Comparison of ENCODE assay signal across 14 cellular contexts in the genomic region with DNA sequence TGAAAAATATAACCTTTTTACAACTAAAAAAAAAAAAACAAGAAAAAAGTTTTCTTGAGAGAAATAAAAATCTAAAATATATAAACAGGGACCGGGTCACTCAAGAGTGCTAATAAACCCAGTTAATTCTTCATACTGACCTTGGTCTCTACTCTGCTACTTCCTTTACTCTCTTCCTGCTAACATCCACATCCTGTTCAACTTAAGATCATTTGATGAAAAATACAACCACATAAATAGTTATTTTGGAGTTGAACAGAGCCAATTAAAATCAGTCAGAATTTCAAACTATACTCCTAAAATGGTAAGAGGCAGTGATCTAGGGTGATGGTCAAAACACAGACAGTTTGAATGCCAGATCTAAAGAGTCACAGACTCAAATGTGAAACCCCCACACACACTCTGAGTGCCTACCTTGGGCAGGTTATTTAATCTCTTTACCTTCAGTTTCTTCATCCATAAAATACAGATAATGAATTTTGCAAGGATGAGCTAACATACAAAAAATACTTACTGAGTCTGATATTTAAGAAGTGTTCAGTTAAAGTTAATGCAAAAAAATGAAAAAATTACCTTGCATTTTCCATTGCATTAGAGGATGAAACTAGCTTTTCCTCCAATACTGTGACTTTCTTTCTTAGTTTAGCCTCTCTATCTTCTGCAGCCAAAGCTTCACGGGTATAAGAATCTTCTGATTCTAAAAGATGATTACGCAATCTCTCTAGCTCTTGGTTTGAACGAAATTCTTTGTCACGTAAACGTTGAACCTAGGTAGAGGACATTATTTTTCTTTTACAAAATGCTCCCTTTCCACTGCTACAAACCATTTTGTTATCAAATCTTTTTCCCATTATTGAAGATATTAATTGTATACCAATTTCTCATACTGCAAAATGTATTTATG. TPM values are rescaled to one million over a fixed set of nuclear protein-coding genes. Genes with fewer than 3 reads are reported as not detected.
DNase-seq lines count a peak whose midpoint lies in the region; ATAC-seq lines count a peak whose summit lies in the region.
"Had no signal": no experiment of that assay in that cellular context is flagged by ENCODE, and none has a peak within 500 bp of the region (broad histone marks: within the 10 kb centered on the region; RNA-seq: fewer than 3 reads in every experiment).

No MANE protein-coding gene starts in this region.

- H3K27me3 Mint-ChIP-seq in activated CD4-positive, alpha-beta T cell treated with anti-CD3 and anti-CD28 coated beads, Interleukin-2, amount 10 ng/mL, durations not matched to agents 24 days and 14 days = no peaks in the 10 kb centered on the region
- H3K27me3 Mint-ChIP-seq in activated naive CD8-positive, alpha-beta T cell treated with anti-CD3 and anti-CD28 coated beads, Interleukin-2, amount 10 ng/mL, durations not matched to agents 7 days and 5 days = no peaks in the 10 kb centered on the region
- no peaks in the 10 kb centered on the region for H3K27me3 Mint-ChIP-seq in naive thymus-derived CD8-positive, alpha-beta T cell

- ATAC-seq in activated naive CD8-positive, alpha-beta T cell treated with anti-CD3 and anti-CD28 coated beads, Interleukin-2, amount 10 ng/mL, durations not matched to agents 7 days and 5 days (ENCODE audit: low read depth) = peak; percentile 76
- peak; percentile 58 to 60 for ATAC-seq in naive thymus-derived CD8-positive, alpha-beta T cell

- intact Hi-C loops in activated CD4-positive, alpha-beta T cell treated with anti-CD3 and anti-CD28 coated beads, Interleukin-2, amount 10 ng/mL, durations not matched to agents 24 days and 14 days (cut with micrococcal nuclease) = loop anchor here (10.0 kb wide), 1 partner anchor 344 kb away; no protein-coding TSS in a partner anchor

- peaks cover 43% of the 10 kb centered on the region for H3K36me3 Mint-ChIP-seq in activated CD4-positive, alpha-beta T cell treated with anti-CD3 and anti-CD28 coated beads, Interleukin-2, amount 10 ng/mL, durations not matched to agents 24 days and 14 days (ENCODE audit: low read depth)
- peaks cover 26% of the 10 kb centered on the region for H3K36me3 Mint-ChIP-seq in activated naive CD8-positive, alpha-beta T cell treated with anti-CD3 and anti-CD28 coated beads, Interleukin-2, amount 10 ng/mL, durations not matched to agents 7 days and 5 days
- peaks cover under 1 to 28% (median 3%) of the 10 kb centered on the region in 3 donors for H3K36me3 Mint-ChIP-seq in naive thymus-derived CD8-positive, alpha-beta T cell

- peak overlapping the region; percentile 64 for H3K27ac Mint-ChIP-seq in activated CD4-positive, alpha-beta T cell treated with anti-CD3 and anti-CD28 coated beads, Interleukin-2, amount 10 ng/mL, durations not matched to agents 24 days and 14 days
- peak overlapping the region; percentile 85 for H3K27ac Mint-ChIP-seq in activated naive CD8-positive, alpha-beta T cell treated with anti-CD3 and anti-CD28 coated beads, Interleukin-2, amount 10 ng/mL, durations not matched to agents 7 days and 5 days
- H3K27ac Mint-ChIP-seq in naive thymus-derived CD8-positive, alpha-beta T cell = peak overlapping the region; percentile 41 to 95 (median 87)

- peak overlapping the region; percentile 57 for H3K4me3 Mint-ChIP-seq in activated CD4-positive, alpha-beta T cell treated with anti-CD3 and anti-CD28 coated beads, Interleukin-2, amount 10 ng/mL, durations not matched to agents 24 days and 14 days
- H3K4me3 Mint-ChIP-seq in activated naive CD8-positive, alpha-beta T cell treated with anti-CD3 and anti-CD28 coated beads, Interleukin-2, amount 10 ng/mL, durations not matched to agents 7 days and 5 days = peak overlapping the region; percentile 77
- peak overlapping the region; percentile 16 to 81 (median 62) for H3K4me3 Mint-ChIP-seq in naive thymus-derived CD8-positive, alpha-beta T cell

- DNase-seq in activated CD4-positive, alpha-beta T cell treated with anti-CD3 and anti-CD28 coated beads, Interleukin-2, amount 10 ng/mL, durations not matched to agents 24 days and 14 days = no peak
- no peak for DNase-seq in activated CD4-positive, alpha-beta T cell treated with anti-CD3 and anti-CD28 coated beads, Interleukin-2, amount 50 U/mL, for 48 hours
- DNase-seq in Jurkat, Clone E6-1 (ENCODE audit: low read depth, low spot score) = peak; percentile 28
- DNase-seq in activated naive CD8-positive, alpha-beta T cell treated with anti-CD3 and anti-CD28 coated beads, Interleukin-2, amount 10 ng/mL, durations not matched to agents 7 days and 5 days = no peak
- no peak for DNase-seq in naive thymus-derived CD8-positive, alpha-beta T cell
- DNase-seq in mesenteric fat pad (ENCODE audit: low spot score) (no peak), occipital lobe (lab: John Stamatoyannopoulos, UW) (no peak), NCI-H1436 treated with DMSO at 0.1 percent for 48 hours (lab: John Stamatoyannopoulos, UW) (no peak)
- DNase-seq: activated gamma-delta T cell treated with Interleukin-2 at 50 U/mL for 16 hours; H7; mesenchymal stem cell; NCI-H748 treated with DMSO at 0.1 percent for 48 hours; stimulated activated naive CD4-positive, alpha-beta T cell treated with Interleukin-2 at 50 U/mL for 16 hours had no signal

- H3K4me3 ChIP-seq in Jurkat, Clone E6-1 (ENCODE audit: low read length) = no peak overlapping the region
- H3K4me3 ChIP-seq: cardiac muscle cell had no signal

- H3K4me1 Mint-ChIP-seq in activated CD4-positive, alpha-beta T cell treated with anti-CD3 and anti-CD28 coated beads, Interleukin-2, amount 10 ng/mL, durations not matched to agents 24 days and 14 days = peaks cover 31% of the 10 kb centered on the region
- H3K4me1 Mint-ChIP-seq in activated naive CD8-positive, alpha-beta T cell treated with anti-CD3 and anti-CD28 coated beads, Interleukin-2, amount 10 ng/mL, durations not matched to agents 7 days and 5 days = peaks cover 30% of the 10 kb centered on the region
- H3K4me1 Mint-ChIP-seq in naive thymus-derived CD8-positive, alpha-beta T cell = peaks cover 25 to 58% (median 56%) of the 10 kb centered on the region in 4 donors

- POLR2A ChIA-PET in activated naive CD8-positive, alpha-beta T cell treated with anti-CD3 and anti-CD28 coated beads, Interleukin-2, amount 10 ng/mL, durations not matched to agents 7 days and 5 days (lab: Charles Lee) = interaction anchor here (1.5 kb wide), 1 partner anchor 41 kb away, joined by 3 read pairs; the partner anchor contains the start of gene TRIP11
- POLR2A ChIA-PET in naive thymus-derived CD8-positive, alpha-beta T cell (lab: Charles Lee) = no interaction called here

- no peaks in the 10 kb centered on the region for H3K9me3 Mint-ChIP-seq in activated CD4-positive, alpha-beta T cell treated with anti-CD3 and anti-CD28 coated beads, Interleukin-2, amount 10 ng/mL, durations not matched to agents 24 days and 14 days
- no peaks in the 10 kb centered on the region for H3K9me3 Mint-ChIP-seq in activated naive CD8-positive, alpha-beta T cell treated with anti-CD3 and anti-CD28 coated beads, Interleukin-2, amount 10 ng/mL, durations not matched to agents 7 days and 5 days
- no peaks in the 10 kb centered on the region for H3K9me3 Mint-ChIP-seq in naive thymus-derived CD8-positive, alpha-beta T cell

RNA-seq across cellular contexts. Expression of gene TRIP11, which starts 40.9 kb away (rescaled TPM):
- total RNA-seq in activated CD4-positive, alpha-beta T cell treated with anti-CD3 and anti-CD28 coated beads, Interleukin-2, amount 10 ng/mL, durations not matched to agents 24 days and 14 days = 38.6 and 42.0 TPM in 2 replicates
- polyA plus RNA-seq in Jurkat, Clone E6-1 (2012; ENCODE audit: insufficient read depth, insufficient read length) = 15.4 TPM
- total RNA-seq in activated naive CD8-positive, alpha-beta T cell treated with anti-CD3 and anti-CD28 coated beads, Interleukin-2, amount 10 ng/mL, durations not matched to agents 7 days and 5 days = 10 to 100 TPM; 47.9 to 49.7 TPM
- total RNA-seq in naive thymus-derived CD8-positive, alpha-beta T cell = 10 to 100 TPM; 70.8 to 76.3 TPM
- polyA plus RNA-seq in naive thymus-derived CD8-positive, alpha-beta T cell = 10 to 100 TPM; 31.4 to 57.6 (median 50.8) TPM
- total RNA-seq in mesenteric fat pad = 54.6 TPM
- 49.4 TPM for total RNA-seq in occipital lobe

RNA-seq across cellular contexts. Expression of gene FBLN5, which starts 51.4 kb away (rescaled TPM):
- 0.68 and 1.3 TPM in 2 replicates for total RNA-seq in activated CD4-positive, alpha-beta T cell treated with anti-CD3 and anti-CD28 coated beads, Interleukin-2, amount 10 ng/mL, durations not matched to agents 24 days and 14 days
- not detected for polyA plus RNA-seq in Jurkat, Clone E6-1 (2012; ENCODE audit: insufficient read depth, insufficient read length)
- total RNA-seq in activated naive CD8-positive, alpha-beta T cell treated with anti-CD3 and anti-CD28 coated beads, Interleukin-2, amount 10 ng/mL, durations not matched to agents 7 days and 5 days = 1 to 10 TPM; 2.4 to 3.5 TPM
- 1 to 10 TPM; 7.2 to 8.1 TPM for total RNA-seq in naive thymus-derived CD8-positive, alpha-beta T cell
- polyA plus RNA-seq in naive thymus-derived CD8-positive, alpha-beta T cell = 10 to 100 TPM; 21.2 to 37.7 (median 25.3) TPM
- total RNA-seq in mesenteric fat pad (183 TPM), occipital lobe (4.1 TPM)

Comparison
In these comparisons a context has a peak if more than half of its experiments do, and no peak if none do; other contexts are left out.
1. RNA of gene FBLN5, which starts 51.4 kb away (total RNA-seq): 183 TPM in mesenteric fat pad (single experiment); 7.2 to 8.1 TPM in naive thymus-derived CD8-positive, alpha-beta T cell, 4.1 TPM in occipital lobe (single experiment), 2.4 to 3.5 TPM in activated naive CD8-positive, alpha-beta T cell treated with anti-CD3 and anti-CD28 coated beads, Interleukin-2, amount 10 ng/mL, durations not matched to agents 7 days and 5 days and 0.68 to 1.3 TPM in activated CD4-positive, alpha-beta T cell treated with anti-CD3 and anti-CD28 coated beads, Interleukin-2, amount 10 ng/mL, durations not matched to agents 24 days and 14 days; every median in the first group is over 10 times any median in the second.
2. Peak in every context shown above with its lines, with median percentiles within 50 percentile points of each other: H3K27ac Mint-ChIP-seq and H3K4me3 Mint-ChIP-seq.